1 cellular context compared by ENCODE assay signal in the genomic region with DNA sequence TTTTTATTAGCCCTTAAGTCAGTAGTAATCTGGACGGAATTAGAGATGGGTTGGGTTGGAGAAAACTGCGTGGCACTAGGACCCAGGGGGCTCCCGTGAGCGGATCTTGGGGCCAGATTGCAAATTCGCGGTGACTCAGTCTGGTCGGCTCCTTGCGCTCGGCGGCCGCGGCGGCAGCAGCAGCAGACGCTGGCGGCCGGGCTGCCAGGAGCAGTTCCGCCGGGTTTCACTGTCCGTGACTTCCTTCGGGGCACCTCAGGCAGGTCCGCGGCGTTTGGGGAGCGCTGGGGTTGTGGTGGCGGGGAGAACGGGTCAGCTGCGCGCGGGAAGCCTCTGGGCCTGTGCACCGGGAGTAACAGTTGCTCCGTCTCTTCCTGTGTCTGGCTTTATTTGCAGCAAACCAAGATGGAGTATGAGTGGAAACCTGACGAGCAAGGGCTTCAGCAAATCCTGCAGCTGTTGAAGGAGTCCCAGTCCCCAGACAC.
TF ChIP-seq lines count a peak whose summit lies in the region.

No MANE protein-coding gene starts in this region.

TF ChIP-seq in K562, 482 proteins besides CTCF, POLR2A, EP300 and RAD21 (continued from another document and continues in another):
- TF ChIP-seq ZBTB40 (IDR thresholded peaks at IDR 0.05) (peak; percentile 62), ZBTB40 (CRISPR knock-in tag; IDR thresholded peaks at IDR 0.05) (no peak), ZNF79 (CRISPR knock-in tag; IDR thresholded peaks at IDR 0.05; ENCODE audit: low read depth) (no peak), TEAD1 (CRISPR knock-in tag; IDR thresholded peaks at IDR 0.05) (0 out of 4 replicates have a peak, but pooled peaks of 1 of the 2 experiments have one; percentile 17), L3MBTL2 (IDR thresholded peaks at IDR 0.05) (0 out of 2 replicates have a peak, but pooled peaks have one; percentile 28), ZNF134 (CRISPR knock-in tag; conservative IDR thresholded peaks at IDR 0.05) (no peak), HNRNPLL (IDR thresholded peaks at IDR 0.05; ENCODE audit: low read depth, low read length, poor library complexity, severe bottlenecking) (peak; percentile 87), TGIF2 (CRISPR knock-in tag; IDR thresholded peaks at IDR 0.05) (no peak), PYGO2 (tag; IDR thresholded peaks at IDR 0.05) (no peak), SRSF1 (IDR thresholded peaks at IDR 0.05; ENCODE audit: low read depth, low read length) (0 out of 2 replicates have a peak, but pooled peaks have one; percentile 28), GABPB2 (CRISPR knock-in tag; conservative IDR thresholded peaks at IDR 0.05) (no peak), PTTG1 (tag; IDR thresholded peaks at IDR 0.05; ENCODE audit: low read depth) (no peak), SREBF2 (CRISPR knock-in tag; IDR thresholded peaks at IDR 0.05) (no peak), RAD51 (IDR thresholded peaks at IDR 0.05; ENCODE audit: borderline replicate concordance, low read depth) (no peak), KHSRP (IDR thresholded peaks at IDR 0.05) (no peak), DMBX1 (CRISPR knock-in tag; IDR thresholded peaks at IDR 0.05; ENCODE audit: borderline replicate concordance) (no peak), NCOA4 (IDR thresholded peaks at IDR 0.05; ENCODE audit: partially characterized antibody) (no peak), MCM2 (IDR thresholded peaks at IDR 0.05; ENCODE audit: low read depth) (no peak), HNRNPUL1 (IDR thresholded peaks at IDR 0.05; ENCODE audit: low read length) (no peak), ZNF431 (CRISPR knock-in tag; IDR thresholded peaks at IDR 0.05) (no peak), KLF13 (tag; IDR thresholded peaks at IDR 0.05; ENCODE audit: borderline replicate concordance, low read depth) (peak; percentile 19; the same call in 1 of the 2 replicates), CEBPG (CRISPR knock-in tag; IDR thresholded peaks at IDR 0.05) (peak; percentile 39; the same call in 1 of the 2 replicates), CEBPG (tag; conservative IDR thresholded peaks at IDR 0.05 in 1 of 2, IDR thresholded peaks at IDR 0.05 in 1 of 2) (peak in 1 of 2 experiments; percentile 22; a peak in 2 of 4 replicates), POU5F1 (IDR thresholded peaks at IDR 0.05; ENCODE audit: borderline replicate concordance, low read depth, low read length, partially characterized antibody) (no peak), SIRT6 (IDR thresholded peaks at IDR 0.05; ENCODE audit: low read depth, low read length) (no peak), NUFIP1 (IDR thresholded peaks at IDR 0.05; ENCODE audit: partially characterized antibody) (no peak), RUNX1 (IDR thresholded peaks at IDR 0.05; ENCODE audit: low read depth) (no peak), CHD2 (IDR thresholded peaks at IDR 0.05; ENCODE audit: low read depth, low read length) (no peak), ZNF253 (CRISPR knock-in tag; conservative IDR thresholded peaks at IDR 0.05) (no peak), HDAC2 (IDR thresholded peaks at IDR 0.05) (peak; percentile 72; the same call in 1 of the 2 replicates), ATF4 (CRISPR knock-in tag; IDR thresholded peaks at IDR 0.05) (no peak), PURB (CRISPR knock-in tag; IDR thresholded peaks at IDR 0.05; ENCODE audit: low read depth) (no peak), SMARCC2 (IDR thresholded peaks at IDR 0.05; ENCODE audit: low read depth) (no peak), BCL6 (CRISPR knock-in tag; IDR thresholded peaks at IDR 0.05) (no peak), POLR2H (tag; IDR thresholded peaks at IDR 0.05; ENCODE audit: low read depth) (peak; percentile 88), BRF1 (IDR thresholded peaks at IDR 0.05; ENCODE audit: borderline replicate concordance, extremely low read depth, insufficient read length) (no peak), ADNP (tag; IDR thresholded peaks at IDR 0.05) (no peak), NRF1 (conservative IDR thresholded peaks at IDR 0.05 in 1 of 2, IDR thresholded peaks at IDR 0.05 in 1 of 2) (peak; percentile 48 to 54; a peak in 3 of 4 replicates), PHF21A (IDR thresholded peaks at IDR 0.05; ENCODE audit: borderline replicate concordance, low read depth) (peak; percentile 90; the same call in 1 of the 2 replicates), NCOA1 (IDR thresholded peaks at IDR 0.05; ENCODE audit: low read depth) (no peak), LCOR (CRISPR knock-in tag; IDR thresholded peaks at IDR 0.05) (no peak), ZNF311 (CRISPR knock-in tag; IDR thresholded peaks at IDR 0.05) (no peak), OTX1 (CRISPR knock-in tag; IDR thresholded peaks at IDR 0.05) (no peak), JUN (IDR thresholded peaks at IDR 0.05; ENCODE audit: borderline replicate concordance, low read depth, low read length) (peak; percentile 89), JUN (CRISPR knock-in tag; IDR thresholded peaks at IDR 0.05; ENCODE audit: borderline replicate concordance) (peak; percentile 67; the same call in 1 of the 2 replicates), NFIX (CRISPR knock-in tag; IDR thresholded peaks at IDR 0.05; ENCODE audit: low read depth) (no peak)
- TF ChIP-seq, protein P1, sequence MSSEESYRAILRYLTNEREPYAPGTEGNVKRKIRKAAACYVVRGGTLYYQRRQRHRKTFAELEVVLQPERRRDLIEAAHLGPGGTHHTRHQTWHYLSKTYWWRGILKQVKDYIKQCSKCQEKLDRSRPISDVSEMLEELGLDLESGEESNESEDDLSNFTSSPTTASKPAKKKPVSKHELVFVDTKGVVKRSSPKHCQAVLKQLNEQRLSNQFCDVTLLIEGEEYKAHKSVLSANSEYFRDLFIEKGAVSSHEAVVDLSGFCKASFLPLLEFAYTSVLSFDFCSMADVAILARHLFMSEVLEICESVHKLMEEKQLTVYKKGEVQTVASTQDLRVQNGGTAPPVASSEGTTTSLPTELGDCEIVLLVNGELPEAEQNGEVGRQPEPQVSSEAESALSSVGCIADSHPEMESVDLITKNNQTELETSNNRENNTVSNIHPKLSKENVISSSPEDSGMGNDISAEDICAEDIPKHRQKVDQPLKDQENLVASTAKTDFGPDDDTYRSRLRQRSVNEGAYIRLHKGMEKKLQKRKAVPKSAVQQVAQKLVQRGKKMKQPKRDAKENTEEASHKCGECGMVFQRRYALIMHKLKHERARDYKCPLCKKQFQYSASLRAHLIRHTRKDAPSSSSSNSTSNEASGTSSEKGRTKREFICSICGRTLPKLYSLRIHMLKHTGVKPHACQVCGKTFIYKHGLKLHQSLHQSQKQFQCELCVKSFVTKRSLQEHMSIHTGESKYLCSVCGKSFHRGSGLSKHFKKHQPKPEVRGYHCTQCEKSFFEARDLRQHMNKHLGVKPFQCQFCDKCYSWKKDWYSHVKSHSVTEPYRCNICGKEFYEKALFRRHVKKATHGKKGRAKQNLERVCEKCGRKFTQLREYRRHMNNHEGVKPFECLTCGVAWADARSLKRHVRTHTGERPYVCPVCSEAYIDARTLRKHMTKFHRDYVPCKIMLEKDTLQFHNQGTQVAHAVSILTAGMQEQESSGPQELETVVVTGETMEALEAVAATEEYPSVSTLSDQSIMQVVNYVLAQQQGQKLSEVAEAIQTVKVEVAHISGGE (CRISPR knock-in tag; IDR thresholded peaks at IDR 0.05) = peak in 1 of 3 experiments; percentile 73; a peak in 3 of 6 replicates
- TF ChIP-seq, protein P2, sequence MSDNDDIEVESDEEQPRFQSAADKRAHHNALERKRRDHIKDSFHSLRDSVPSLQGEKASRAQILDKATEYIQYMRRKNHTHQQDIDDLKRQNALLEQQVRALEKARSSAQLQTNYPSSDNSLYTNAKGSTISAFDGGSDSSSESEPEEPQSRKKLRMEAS (CRISPR knock-in tag; IDR thresholded peaks at IDR 0.05) = no peak
- TF ChIP-seq, protein P3, sequence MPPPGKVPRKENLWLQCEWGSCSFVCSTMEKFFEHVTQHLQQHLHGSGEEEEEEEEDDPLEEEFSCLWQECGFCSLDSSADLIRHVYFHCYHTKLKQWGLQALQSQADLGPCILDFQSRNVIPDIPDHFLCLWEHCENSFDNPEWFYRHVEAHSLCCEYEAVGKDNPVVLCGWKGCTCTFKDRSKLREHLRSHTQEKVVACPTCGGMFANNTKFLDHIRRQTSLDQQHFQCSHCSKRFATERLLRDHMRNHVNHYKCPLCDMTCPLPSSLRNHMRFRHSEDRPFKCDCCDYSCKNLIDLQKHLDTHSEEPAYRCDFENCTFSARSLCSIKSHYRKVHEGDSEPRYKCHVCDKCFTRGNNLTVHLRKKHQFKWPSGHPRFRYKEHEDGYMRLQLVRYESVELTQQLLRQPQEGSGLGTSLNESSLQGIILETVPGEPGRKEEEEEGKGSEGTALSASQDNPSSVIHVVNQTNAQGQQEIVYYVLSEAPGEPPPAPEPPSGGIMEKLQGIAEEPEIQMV (tag; conservative IDR thresholded peaks at IDR 0.05; ENCODE audit: low read depth) = no peak
- TF ChIP-seq, protein P4, sequence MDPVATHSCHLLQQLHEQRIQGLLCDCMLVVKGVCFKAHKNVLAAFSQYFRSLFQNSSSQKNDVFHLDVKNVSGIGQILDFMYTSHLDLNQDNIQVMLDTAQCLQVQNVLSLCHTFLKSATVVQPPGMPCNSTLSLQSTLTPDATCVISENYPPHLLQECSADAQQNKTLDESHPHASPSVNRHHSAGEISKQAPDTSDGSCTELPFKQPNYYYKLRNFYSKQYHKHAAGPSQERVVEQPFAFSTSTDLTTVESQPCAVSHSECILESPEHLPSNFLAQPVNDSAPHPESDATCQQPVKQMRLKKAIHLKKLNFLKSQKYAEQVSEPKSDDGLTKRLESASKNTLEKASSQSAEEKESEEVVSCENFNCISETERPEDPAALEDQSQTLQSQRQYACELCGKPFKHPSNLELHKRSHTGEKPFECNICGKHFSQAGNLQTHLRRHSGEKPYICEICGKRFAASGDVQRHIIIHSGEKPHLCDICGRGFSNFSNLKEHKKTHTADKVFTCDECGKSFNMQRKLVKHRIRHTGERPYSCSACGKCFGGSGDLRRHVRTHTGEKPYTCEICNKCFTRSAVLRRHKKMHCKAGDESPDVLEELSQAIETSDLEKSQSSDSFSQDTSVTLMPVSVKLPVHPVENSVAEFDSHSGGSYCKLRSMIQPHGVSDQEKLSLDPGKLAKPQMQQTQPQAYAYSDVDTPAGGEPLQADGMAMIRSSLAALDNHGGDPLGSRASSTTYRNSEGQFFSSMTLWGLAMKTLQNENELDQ (CRISPR knock-in tag; IDR thresholded peaks at IDR 0.05; ENCODE audit: borderline replicate concordance) = no peak
- TF ChIP-seq, protein P5, sequence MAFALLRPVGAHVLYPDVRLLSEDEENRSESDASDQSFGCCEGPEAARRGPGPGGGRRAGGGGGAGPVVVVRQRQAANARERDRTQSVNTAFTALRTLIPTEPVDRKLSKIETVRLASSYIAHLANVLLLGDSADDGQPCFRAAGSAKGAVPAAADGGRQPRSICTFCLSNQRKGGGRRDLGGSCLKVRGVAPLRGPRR (CRISPR knock-in tag; IDR thresholded peaks at IDR 0.05) = 0 out of 2 replicates have a peak, but pooled peaks have one; percentile 6
